In genomic region chr5:7813007-7813406, GRCh38 we compare ENCODE assay signal across 26 cellular contexts. TPM values are rescaled to one million over a fixed set of nuclear protein-coding genes. Genes with fewer than 3 reads are reported as not detected.
"Had no signal": no experiment of that assay in that cellular context is flagged by ENCODE, and none has a peak within 500 bp of the region (broad histone marks: within the 10 kb centered on the region; RNA-seq: fewer than 3 reads in every experiment).

No MANE protein-coding gene starts in this region.

- DNase-seq: head of caudate nucleus; hippocampal formation; left ventricle myocardium inferior; mesendoderm; midbrain; mucosa of descending colon; naive thymus-derived CD4-positive, alpha-beta T cell; pancreas; right lobe of liver; stimulated activated CD4-positive, alpha-beta T cell treated with anti-CD3 and anti-CD28 coated beads, Interleukin-1b, Interleukin-23, amount 100 ng/mL, for 48 hours; stimulated activated CD4-positive, alpha-beta T cell treated with anti-CD3 and anti-CD28 coated beads, Interleukin-2, amount 100 ng/mL, for 48 hours; stimulated activated CD4-positive, alpha-beta T cell treated with anti-CD3 and anti-CD28 coated beads, Interleukin-4, amount 100 ng/mL, for 4 hours; stimulated activated CD8-positive, alpha-beta memory T cell treated with anti-CD3 and anti-CD28 coated beads, Interleukin-4, amount 100 ng/mL, for 48 hours; stimulated activated naive CD4-positive, alpha-beta T cell treated with Interleukin-2 at 50 U/mL for 16 hours; stimulated activated naive CD8-positive, alpha-beta T cell treated with anti-CD3 and anti-CD28 coated beads, Interleukin-15, amount 100 ng/mL, for 72 hours; substantia nigra; upper lobe of left lung had no signal

- H3K4me3 Mint-ChIP-seq: naive thymus-derived CD4-positive, alpha-beta T cell; natural killer cell treated with Interleukin-12 subunit alpha and Interleukin-12 subunit beta and Interleukin-15 and Interleukin-18, amount 100 ng/mL, for 72 hours; stimulated activated memory B cell treated with anti-CD40 and anti-IgM and Interleukin-4, amounts not matched to agents 10 μg/mL and 1 μg/mL and 100 μg/mL, for 72 hours; stimulated activated naive CD8-positive, alpha-beta T cell treated with anti-CD3 and anti-CD28 coated beads, Interleukin-15, amount 100 ng/mL, for 72 hours had no signal

- H3K9me3 ChIP-seq: left ventricle myocardium inferior, mucosa of descending colon, pancreas, right atrium auricular region, right lobe of liver, tibial nerve, upper lobe of left lung had no signal

- H3K36me3 Mint-ChIP-seq: naive thymus-derived CD4-positive, alpha-beta T cell; natural killer cell treated with Interleukin-12 subunit alpha and Interleukin-12 subunit beta and Interleukin-15 and Interleukin-18, amount 100 ng/mL, for 72 hours; stimulated activated memory B cell treated with anti-CD40 and anti-IgM and Interleukin-4, amounts not matched to agents 10 μg/mL and 1 μg/mL and 100 μg/mL, for 72 hours had no signal

- H3K27ac Mint-ChIP-seq: naive thymus-derived CD4-positive, alpha-beta T cell; natural killer cell treated with Interleukin-12 subunit alpha and Interleukin-12 subunit beta and Interleukin-15 and Interleukin-18, amount 100 ng/mL, for 72 hours; stimulated activated memory B cell treated with anti-CD40 and anti-IgM and Interleukin-4, amounts not matched to agents 10 μg/mL and 1 μg/mL and 100 μg/mL, for 72 hours; stimulated activated naive CD8-positive, alpha-beta T cell treated with anti-CD3 and anti-CD28 coated beads, Interleukin-15, amount 100 ng/mL, for 72 hours had no signal

- ATAC-seq: mucosa of descending colon; naive thymus-derived CD4-positive, alpha-beta T cell; natural killer cell treated with Interleukin-12 subunit alpha and Interleukin-12 subunit beta and Interleukin-15 and Interleukin-18, amount 100 ng/mL, for 72 hours; pancreas; right lobe of liver; stimulated activated memory B cell treated with anti-CD40 and anti-IgM and Interleukin-4, amounts not matched to agents 10 μg/mL and 1 μg/mL and 100 μg/mL, for 72 hours; stimulated activated naive CD8-positive, alpha-beta T cell treated with anti-CD3 and anti-CD28 coated beads, Interleukin-15, amount 100 ng/mL, for 72 hours had no signal

- H3K27me3 ChIP-seq: pancreas, right atrium auricular region, right lobe of liver, tibial nerve, upper lobe of left lung had no signal

- H3K27ac ChIP-seq: left ventricle myocardium inferior, pancreas, right atrium auricular region, right lobe of liver, tibial nerve, upper lobe of left lung had no signal

- H3K4me3 ChIP-seq: left ventricle myocardium inferior, lung, mucosa of descending colon, pancreas, right atrium auricular region, right lobe of liver, smooth muscle cell, tibial nerve, upper lobe of left lung had no signal

- H3K4me1 ChIP-seq: left ventricle myocardium inferior, pancreas, right lobe of liver had no signal

- H3K36me3 ChIP-seq: left ventricle myocardium inferior, pancreas, right atrium auricular region, right lobe of liver, tibial nerve, upper lobe of left lung had no signal

RNA-seq across cellular contexts. Expression of gene CFAP90, which starts 37.9 kb away (rescaled TPM):
- total RNA-seq: kidney epithelial cell; left ventricle myocardium inferior; mucosa of descending colon; myocyte; naive thymus-derived CD4-positive, alpha-beta T cell; natural killer cell treated with Interleukin-12 subunit alpha and Interleukin-12 subunit beta and Interleukin-15 and Interleukin-18, amount 100 ng/mL, for 72 hours; pulmonary artery endothelial cell; right atrium auricular region; tibial nerve had no signal
